23 cellular contexts compared by ENCODE assay signal in the genomic region with DNA sequence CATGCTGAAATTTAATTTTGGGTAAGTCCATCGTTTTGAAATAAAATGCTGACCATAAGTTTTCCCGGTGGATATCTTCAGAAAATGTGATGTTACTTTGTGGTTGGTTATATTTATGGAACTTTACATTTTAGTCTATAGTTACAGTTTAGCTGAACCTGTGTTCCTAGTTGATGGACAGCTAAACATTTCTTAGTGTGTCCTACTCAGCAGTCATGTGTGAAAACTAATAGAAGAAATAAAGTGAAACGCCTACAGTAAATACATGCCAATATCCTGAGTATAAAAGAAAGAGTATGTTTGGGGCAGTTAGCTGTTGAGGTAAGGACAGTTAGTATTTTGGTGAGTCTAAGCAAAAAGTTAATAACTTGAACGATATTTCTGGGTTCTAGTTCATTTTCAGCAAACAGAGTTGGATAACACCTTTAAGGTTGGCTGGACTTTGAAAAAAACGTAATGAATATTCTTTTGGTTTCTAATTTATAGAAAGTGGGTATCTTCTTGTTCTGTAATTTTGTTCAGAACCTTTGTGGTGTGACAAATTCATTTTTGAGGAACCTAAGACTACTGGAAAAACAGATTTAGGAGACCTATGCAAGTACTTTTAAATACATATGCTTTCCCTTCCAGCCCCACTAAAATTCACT. TPM values are rescaled to one million over a fixed set of nuclear protein-coding genes. Genes with fewer than 3 reads are reported as not detected.
DNase-seq lines count a peak whose midpoint lies in the region; ATAC-seq, FAIRE-seq and TF ChIP-seq lines count a peak whose summit lies in the region.
"Had no signal": no experiment of that assay in that cellular context is flagged by ENCODE, and none has a peak within 500 bp of the region (broad histone marks: within the 10 kb centered on the region; RNA-seq: fewer than 3 reads in every experiment).

No MANE protein-coding gene starts in this region.

- no peak for TF ChIP-seq CTCF in CD4-positive, alpha-beta T cell (IDR thresholded peaks at IDR 0.05)

- peaks cover 52% of the 10 kb centered on the region for H3K36me3 Mint-ChIP-seq in CD4-positive, alpha-beta T cell (ENCODE audit: low read depth)
- H3K36me3 Mint-ChIP-seq in IgD-negative memory B cell: peaks cover 2% of the 10 kb centered on the region
- peaks cover 16% of the 10 kb centered on the region for H3K36me3 Mint-ChIP-seq in memory B cell

- H3K9me3 Mint-ChIP-seq in CD4-positive, alpha-beta T cell: no peaks in the 10 kb centered on the region
- H3K9me3 Mint-ChIP-seq in IgD-negative memory B cell (no peaks in the 10 kb centered on the region), memory B cell (no peaks in the 10 kb centered on the region)
- H3K9me3 Mint-ChIP-seq: CD8-positive, alpha-beta T cell had no signal

- ATAC-seq in CD4-positive, alpha-beta T cell (ENCODE audit: poor library complexity): no peak
- peak; percentile 77 for ATAC-seq in memory B cell (ENCODE audit: low read depth)
- no peak for ATAC-seq in GM21786 (IDR thresholded peaks at IDR 0.05; ENCODE audit: unreplicated experiment)
- ATAC-seq: CD8-positive, alpha-beta T cell; Right ventricle myocardium inferior had no signal

- POLR2A ChIA-PET in CD4-positive, alpha-beta T cell (lab: Charles Lee): interaction anchor here (1.3 kb wide), 1 partner anchor 23 kb away, joined by 3 read pairs; no protein-coding TSS in a partner anchor

- H3K27me3 ChIP-seq in CD4-positive, alpha-beta T cell (ENCODE audit: control insufficient read depth, insufficient read depth, low read length): no peaks in the 10 kb centered on the region
- H3K27me3 ChIP-seq: BE2C, Peyer's patch had no signal

- peak overlapping the region; percentile 29 for H3K27ac Mint-ChIP-seq in CD4-positive, alpha-beta T cell
- H3K27ac Mint-ChIP-seq in IgD-negative memory B cell: peak overlapping the region; percentile 4 to 85 (median 72)
- H3K27ac Mint-ChIP-seq in memory B cell: peak overlapping the region; percentile 66

- DNase-seq in CD4-positive, alpha-beta T cell: no peak
- DNase-seq in GM18507 (ENCODE audit: extremely low spot score, insufficient read length, low read depth) (no peak), memory B cell (ENCODE audit: low spot score in 2 of 2) (no peak), NCI-H1436 treated with DMSO at 0.1 percent for 48 hours (lab: John Stamatoyannopoulos, UW) (no peak), NCI-H748 treated with DMSO at 0.1 percent for 48 hours (lab: John Stamatoyannopoulos, UW) (no peak)
- DNase-seq: BE2C; CD8-positive, alpha-beta T cell; DMS79 treated with DMSO at 0.1 percent for 48 hours; KG1; NCI-H1092 treated with DMSO at 0.1 percent for 48 hours; NCI-H1694 treated with DMSO at 0.1 percent for 48 hours; NCI-H2107; NCI-H2227 treated with DMSO at 0.1 percent for 48 hours; NCI-H524; Peyer's patch had no signal

- H3K27ac ChIP-seq in CD4-positive, alpha-beta T cell (ENCODE audit: low read depth, low read length): no peak overlapping the region
- H3K27ac ChIP-seq: HL-60, Peyer's patch, SK-N-MC had no signal

- CTCF ChIA-PET in CD4-positive, alpha-beta T cell (lab: Charles Lee): interaction anchor here (1.2 to 1.3 kb wide), 2 partner anchors 10 kb away, joined by 3 to 4 read pairs; no protein-coding TSS in a partner anchor

- no peaks in the 10 kb centered on the region for H3K9me3 ChIP-seq in CD4-positive, alpha-beta T cell (ENCODE audit: control insufficient read depth, low read length)
- H3K9me3 ChIP-seq: BE2C, HAP-1, Peyer's patch had no signal

- H3K4me1 Mint-ChIP-seq in CD4-positive, alpha-beta T cell (ENCODE audit: low read depth): peaks cover 86% of the 10 kb centered on the region
- H3K4me1 Mint-ChIP-seq in IgD-negative memory B cell (peaks cover 53 to 67% (median 58%) of the 10 kb centered on the region in 3 donors), memory B cell (peaks cover 49% of the 10 kb centered on the region)

- H3K4me3 Mint-ChIP-seq in CD4-positive, alpha-beta T cell: no peak overlapping the region
- peak overlapping the region in 2 of 4 donors; percentile 20 to 51 for H3K4me3 Mint-ChIP-seq in IgD-negative memory B cell
- H3K4me3 Mint-ChIP-seq in memory B cell: no peak overlapping the region
- H3K4me3 Mint-ChIP-seq: CD8-positive, alpha-beta T cell had no signal

- intact Hi-C loops in CD4-positive, alpha-beta T cell (cut with DNase I, micrococcal nuclease): loop anchor here in 1 of 2 experiments (2.0 kb wide), 1 partner anchor 20 kb away; no protein-coding TSS in a partner anchor

- no peaks in the 10 kb centered on the region for H3K27me3 Mint-ChIP-seq in CD4-positive, alpha-beta T cell
- H3K27me3 Mint-ChIP-seq in IgD-negative memory B cell (no peaks in the 10 kb centered on the region), memory B cell (no peaks in the 10 kb centered on the region)

- peak; percentile 77 for FAIRE-seq in GM18507 (lab: Jason Lieb, UNC)
- FAIRE-seq: D721Med, HTR-8/SVneo had no signal

RNA-seq across cellular contexts. Expression of a gene that starts 28.7 kb away (rescaled TPM):
- 10 to 100 TPM; 46.0 to 56.0 TPM for total RNA-seq in CD4-positive, alpha-beta T cell
- 19.8 TPM for polyA plus RNA-seq in IgD-negative memory B cell
